Comparison of ENCODE assay signal across 1 cellular context in genomic region chr2:102508863-102509262, GRCh38.
TF ChIP-seq lines count a peak whose summit lies in the region.

No MANE protein-coding gene starts in this region.

TF ChIP-seq in GM12878, 131 proteins besides CTCF, POLR2A, EP300 and RAD21:
- TF ChIP-seq SPI1 (IDR thresholded peaks at IDR 0.05; ENCODE audit: borderline replicate concordance, insufficient read depth, low read depth, low read length) (peak; percentile 41; the same call in 1 of the 2 replicates), MTA3 (IDR thresholded peaks at IDR 0.05; ENCODE audit: borderline replicate concordance, low read length) (no peak)
TF ChIP-seq in GM12878: peak in this region for 1.
